In the genomic region with DNA sequence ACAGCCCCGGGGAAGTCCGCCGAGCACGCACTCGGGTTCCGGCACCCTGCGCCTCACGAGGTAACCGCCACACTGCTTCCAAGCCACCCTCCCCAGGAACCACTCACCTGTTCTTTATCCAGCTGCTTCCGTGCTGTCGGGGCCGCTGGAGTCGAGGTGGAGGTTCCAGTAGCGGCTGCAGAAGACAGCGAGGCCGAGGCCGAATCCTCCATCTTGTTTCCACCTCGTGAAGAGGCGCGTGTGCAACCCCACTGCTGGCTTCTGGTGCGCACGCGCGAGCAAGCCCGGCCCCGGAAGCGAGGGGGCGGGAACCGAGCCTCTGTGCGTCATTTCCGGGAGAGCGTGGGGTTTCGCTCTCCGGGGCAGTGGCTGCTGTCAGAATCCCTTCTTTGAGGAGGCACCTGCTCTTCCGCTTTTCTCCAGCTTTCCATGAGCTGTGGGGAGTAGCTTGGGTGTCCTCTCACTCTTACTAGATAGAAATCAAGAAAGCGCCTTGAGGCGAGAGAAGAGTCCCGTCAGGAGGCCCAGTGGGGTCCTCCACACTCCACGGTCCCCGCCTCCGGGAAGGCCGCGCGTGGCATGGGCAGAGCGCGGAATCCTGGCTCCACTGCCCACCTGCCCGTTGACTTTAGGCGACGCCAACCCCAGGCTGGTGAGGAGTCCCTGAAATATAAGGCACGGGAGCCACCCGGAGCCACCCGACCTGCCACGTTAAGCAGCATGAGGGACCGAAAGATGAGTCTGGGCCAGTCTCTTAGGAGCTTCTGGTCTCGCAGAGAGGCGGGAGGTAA, we compare ENCODE assay signal across 1 cellular context.
TF ChIP-seq lines count a peak whose summit lies in the region.

A gene (minus strand): TSS at position 242 of the 791 bp plus-strand sequence. CDS start 30 bp downstream, at position 212.

TF ChIP-seq in HepG2, 621 proteins besides CTCF, POLR2A, EP300 and RAD21 (continued from another document and continues in another):
- TF ChIP-seq SRSF4 (IDR thresholded peaks at IDR 0.05; ENCODE audit: low read depth, low read length, poor library complexity, severe bottlenecking) (no peak), YEATS4 (CRISPR knock-in tag; IDR thresholded peaks at IDR 0.05; ENCODE audit: borderline replicate concordance) (peak; percentile 100), ZNF292 (CRISPR knock-in tag; IDR thresholded peaks at IDR 0.05; ENCODE audit: borderline replicate concordance, low read depth) (peak; percentile 31; the same call in 1 of the 2 replicates), CHD2 (IDR thresholded peaks at IDR 0.05; ENCODE audit: low read depth, low read length) (peak; percentile 38; the same call in 1 of the 2 replicates), BRCA1 (CRISPR knock-in tag; IDR thresholded peaks at IDR 0.05) (peak; percentile 81; the same call in 1 of the 2 replicates), BHLHE40 (IDR thresholded peaks at IDR 0.05; ENCODE audit: low read length) (peak; percentile 59; the same call in 1 of the 2 replicates), POLR2G (IDR thresholded peaks at IDR 0.05; ENCODE audit: low read depth, low read length) (peak; percentile 100), ZNF44 (CRISPR knock-in tag; IDR thresholded peaks at IDR 0.05) (peak; percentile 97), ZNF644 (CRISPR knock-in tag; IDR thresholded peaks at IDR 0.05; ENCODE audit: low read depth) (no peak), HCFC1 (IDR thresholded peaks at IDR 0.05; ENCODE audit: low read depth, low read length) (peak; percentile 70), ZNF484 (CRISPR knock-in tag; IDR thresholded peaks at IDR 0.05; ENCODE audit: borderline replicate concordance, low read depth) (no peak), HMG20A (CRISPR knock-in tag; IDR thresholded peaks at IDR 0.05; ENCODE audit: borderline replicate concordance) (peak; percentile 28), ZNF7 (CRISPR knock-in tag; IDR thresholded peaks at IDR 0.05) (peak; percentile 38; the same call in 1 of the 2 replicates), ZNF180 (CRISPR knock-in tag; IDR thresholded peaks at IDR 0.05; ENCODE audit: borderline replicate concordance, low read depth) (no peak; the same call in 1 of the 2 replicates), ZNF709 (CRISPR knock-in tag; IDR thresholded peaks at IDR 0.05) (peak; percentile 93; the same call in 1 of the 2 replicates), TCF7 (IDR thresholded peaks at IDR 0.05; ENCODE audit: low read depth) (no peak), ZNF225 (CRISPR knock-in tag; IDR thresholded peaks at IDR 0.05) (peak; percentile 77), RBM39 (IDR thresholded peaks at IDR 0.05; ENCODE audit: low read depth, low read length, poor library complexity, severe bottlenecking) (peak; percentile 54), ZNF253 (CRISPR knock-in tag; IDR thresholded peaks at IDR 0.05; ENCODE audit: borderline replicate concordance) (0 out of 2 replicates have a peak, but pooled peaks have one; percentile 56), ZFP36 (IDR thresholded peaks at IDR 0.05; ENCODE audit: borderline replicate concordance, low read depth, low read length, partially characterized antibody) (no peak), CENPT (CRISPR knock-in tag; IDR thresholded peaks at IDR 0.05; ENCODE audit: low read depth) (0 out of 2 replicates have a peak, but pooled peaks have one; percentile 68), NAIF1 (CRISPR knock-in tag; IDR thresholded peaks at IDR 0.05; ENCODE audit: borderline replicate concordance) (peak; percentile 92)
- TF ChIP-seq, protein P1, sequence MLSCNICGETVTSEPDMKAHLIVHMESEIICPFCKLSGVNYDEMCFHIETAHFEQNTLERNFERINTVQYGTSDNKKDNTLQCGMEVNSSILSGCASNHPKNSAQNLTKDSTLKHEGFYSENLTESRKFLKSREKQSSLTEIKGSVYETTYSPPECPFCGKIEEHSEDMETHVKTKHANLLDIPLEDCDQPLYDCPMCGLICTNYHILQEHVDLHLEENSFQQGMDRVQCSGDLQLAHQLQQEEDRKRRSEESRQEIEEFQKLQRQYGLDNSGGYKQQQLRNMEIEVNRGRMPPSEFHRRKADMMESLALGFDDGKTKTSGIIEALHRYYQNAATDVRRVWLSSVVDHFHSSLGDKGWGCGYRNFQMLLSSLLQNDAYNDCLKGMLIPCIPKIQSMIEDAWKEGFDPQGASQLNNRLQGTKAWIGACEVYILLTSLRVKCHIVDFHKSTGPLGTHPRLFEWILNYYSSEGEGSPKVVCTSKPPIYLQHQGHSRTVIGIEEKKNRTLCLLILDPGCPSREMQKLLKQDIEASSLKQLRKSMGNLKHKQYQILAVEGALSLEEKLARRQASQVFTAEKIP (CRISPR knock-in tag; IDR thresholded peaks at IDR 0.05; ENCODE audit: borderline replicate concordance) = no peak
- TF ChIP-seq, protein P2, sequence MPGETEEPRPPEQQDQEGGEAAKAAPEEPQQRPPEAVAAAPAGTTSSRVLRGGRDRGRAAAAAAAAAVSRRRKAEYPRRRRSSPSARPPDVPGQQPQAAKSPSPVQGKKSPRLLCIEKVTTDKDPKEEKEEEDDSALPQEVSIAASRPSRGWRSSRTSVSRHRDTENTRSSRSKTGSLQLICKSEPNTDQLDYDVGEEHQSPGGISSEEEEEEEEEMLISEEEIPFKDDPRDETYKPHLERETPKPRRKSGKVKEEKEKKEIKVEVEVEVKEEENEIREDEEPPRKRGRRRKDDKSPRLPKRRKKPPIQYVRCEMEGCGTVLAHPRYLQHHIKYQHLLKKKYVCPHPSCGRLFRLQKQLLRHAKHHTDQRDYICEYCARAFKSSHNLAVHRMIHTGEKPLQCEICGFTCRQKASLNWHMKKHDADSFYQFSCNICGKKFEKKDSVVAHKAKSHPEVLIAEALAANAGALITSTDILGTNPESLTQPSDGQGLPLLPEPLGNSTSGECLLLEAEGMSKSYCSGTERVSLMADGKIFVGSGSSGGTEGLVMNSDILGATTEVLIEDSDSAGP (CRISPR knock-in tag; IDR thresholded peaks at IDR 0.05; ENCODE audit: borderline replicate concordance) = peak; percentile 96
- TF ChIP-seq, protein P3, sequence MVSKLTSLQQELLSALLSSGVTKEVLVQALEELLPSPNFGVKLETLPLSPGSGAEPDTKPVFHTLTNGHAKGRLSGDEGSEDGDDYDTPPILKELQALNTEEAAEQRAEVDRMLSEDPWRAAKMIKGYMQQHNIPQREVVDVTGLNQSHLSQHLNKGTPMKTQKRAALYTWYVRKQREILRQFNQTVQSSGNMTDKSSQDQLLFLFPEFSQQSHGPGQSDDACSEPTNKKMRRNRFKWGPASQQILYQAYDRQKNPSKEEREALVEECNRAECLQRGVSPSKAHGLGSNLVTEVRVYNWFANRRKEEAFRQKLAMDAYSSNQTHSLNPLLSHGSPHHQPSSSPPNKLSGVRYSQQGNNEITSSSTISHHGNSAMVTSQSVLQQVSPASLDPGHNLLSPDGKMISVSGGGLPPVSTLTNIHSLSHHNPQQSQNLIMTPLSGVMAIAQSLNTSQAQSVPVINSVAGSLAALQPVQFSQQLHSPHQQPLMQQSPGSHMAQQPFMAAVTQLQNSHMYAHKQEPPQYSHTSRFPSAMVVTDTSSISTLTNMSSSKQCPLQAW (CRISPR knock-in tag; IDR thresholded peaks at IDR 0.05) = peak; percentile 85
- TF ChIP-seq, protein P4, sequence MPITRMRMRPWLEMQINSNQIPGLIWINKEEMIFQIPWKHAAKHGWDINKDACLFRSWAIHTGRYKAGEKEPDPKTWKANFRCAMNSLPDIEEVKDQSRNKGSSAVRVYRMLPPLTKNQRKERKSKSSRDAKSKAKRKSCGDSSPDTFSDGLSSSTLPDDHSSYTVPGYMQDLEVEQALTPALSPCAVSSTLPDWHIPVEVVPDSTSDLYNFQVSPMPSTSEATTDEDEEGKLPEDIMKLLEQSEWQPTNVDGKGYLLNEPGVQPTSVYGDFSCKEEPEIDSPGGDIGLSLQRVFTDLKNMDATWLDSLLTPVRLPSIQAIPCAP (CRISPR knock-in tag; IDR thresholded peaks at IDR 0.05; ENCODE audit: low read depth) = no peak
- TF ChIP-seq, protein P5, sequence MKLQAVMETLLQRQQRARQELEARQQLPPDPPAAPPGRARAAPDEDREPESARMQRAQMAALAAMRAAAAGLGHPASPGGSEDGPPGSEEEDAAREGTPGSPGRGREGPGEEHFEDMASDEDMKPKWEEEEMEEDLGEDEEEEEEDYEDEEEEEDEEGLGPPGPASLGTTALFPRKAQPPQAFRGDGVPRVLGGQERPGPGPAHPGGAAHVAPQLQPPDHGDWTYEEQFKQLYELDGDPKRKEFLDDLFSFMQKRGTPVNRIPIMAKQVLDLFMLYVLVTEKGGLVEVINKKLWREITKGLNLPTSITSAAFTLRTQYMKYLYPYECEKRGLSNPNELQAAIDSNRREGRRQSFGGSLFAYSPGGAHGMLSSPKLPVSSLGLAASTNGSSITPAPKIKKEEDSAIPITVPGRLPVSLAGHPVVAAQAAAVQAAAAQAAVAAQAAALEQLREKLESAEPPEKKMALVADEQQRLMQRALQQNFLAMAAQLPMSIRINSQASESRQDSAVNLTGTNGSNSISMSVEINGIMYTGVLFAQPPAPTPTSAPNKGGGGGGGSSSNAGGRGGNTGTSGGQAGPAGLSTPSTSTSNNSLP (IDR thresholded peaks at IDR 0.05; ENCODE audit: low read depth, low read length) = peak; percentile 16; the same call in 1 of the 2 replicates
- TF ChIP-seq, protein P6, sequence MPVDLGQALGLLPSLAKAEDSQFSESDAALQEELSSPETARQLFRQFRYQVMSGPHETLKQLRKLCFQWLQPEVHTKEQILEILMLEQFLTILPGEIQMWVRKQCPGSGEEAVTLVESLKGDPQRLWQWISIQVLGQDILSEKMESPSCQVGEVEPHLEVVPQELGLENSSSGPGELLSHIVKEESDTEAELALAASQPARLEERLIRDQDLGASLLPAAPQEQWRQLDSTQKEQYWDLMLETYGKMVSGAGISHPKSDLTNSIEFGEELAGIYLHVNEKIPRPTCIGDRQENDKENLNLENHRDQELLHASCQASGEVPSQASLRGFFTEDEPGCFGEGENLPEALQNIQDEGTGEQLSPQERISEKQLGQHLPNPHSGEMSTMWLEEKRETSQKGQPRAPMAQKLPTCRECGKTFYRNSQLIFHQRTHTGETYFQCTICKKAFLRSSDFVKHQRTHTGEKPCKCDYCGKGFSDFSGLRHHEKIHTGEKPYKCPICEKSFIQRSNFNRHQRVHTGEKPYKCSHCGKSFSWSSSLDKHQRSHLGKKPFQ (CRISPR knock-in tag; IDR thresholded peaks at IDR 0.05; ENCODE audit: insufficient replicate concordance) = peak; percentile 90
- TF ChIP-seq, protein P7, sequence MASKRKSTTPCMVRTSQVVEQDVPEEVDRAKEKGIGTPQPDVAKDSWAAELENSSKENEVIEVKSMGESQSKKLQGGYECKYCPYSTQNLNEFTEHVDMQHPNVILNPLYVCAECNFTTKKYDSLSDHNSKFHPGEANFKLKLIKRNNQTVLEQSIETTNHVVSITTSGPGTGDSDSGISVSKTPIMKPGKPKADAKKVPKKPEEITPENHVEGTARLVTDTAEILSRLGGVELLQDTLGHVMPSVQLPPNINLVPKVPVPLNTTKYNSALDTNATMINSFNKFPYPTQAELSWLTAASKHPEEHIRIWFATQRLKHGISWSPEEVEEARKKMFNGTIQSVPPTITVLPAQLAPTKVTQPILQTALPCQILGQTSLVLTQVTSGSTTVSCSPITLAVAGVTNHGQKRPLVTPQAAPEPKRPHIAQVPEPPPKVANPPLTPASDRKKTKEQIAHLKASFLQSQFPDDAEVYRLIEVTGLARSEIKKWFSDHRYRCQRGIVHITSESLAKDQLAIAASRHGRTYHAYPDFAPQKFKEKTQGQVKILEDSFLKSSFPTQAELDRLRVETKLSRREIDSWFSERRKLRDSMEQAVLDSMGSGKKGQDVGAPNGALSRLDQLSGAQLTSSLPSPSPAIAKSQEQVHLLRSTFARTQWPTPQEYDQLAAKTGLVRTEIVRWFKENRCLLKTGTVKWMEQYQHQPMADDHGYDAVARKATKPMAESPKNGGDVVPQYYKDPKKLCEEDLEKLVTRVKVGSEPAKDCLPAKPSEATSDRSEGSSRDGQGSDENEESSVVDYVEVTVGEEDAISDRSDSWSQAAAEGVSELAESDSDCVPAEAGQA (IDR thresholded peaks at IDR 0.05; ENCODE audit: low read depth) = 0 out of 2 replicates have a peak, but pooled peaks have one; percentile 73
- TF ChIP-seq, protein P7 (CRISPR knock-in tag; IDR thresholded peaks at IDR 0.05; ENCODE audit: borderline replicate concordance) = no peak
- TF ChIP-seq, protein P8, sequence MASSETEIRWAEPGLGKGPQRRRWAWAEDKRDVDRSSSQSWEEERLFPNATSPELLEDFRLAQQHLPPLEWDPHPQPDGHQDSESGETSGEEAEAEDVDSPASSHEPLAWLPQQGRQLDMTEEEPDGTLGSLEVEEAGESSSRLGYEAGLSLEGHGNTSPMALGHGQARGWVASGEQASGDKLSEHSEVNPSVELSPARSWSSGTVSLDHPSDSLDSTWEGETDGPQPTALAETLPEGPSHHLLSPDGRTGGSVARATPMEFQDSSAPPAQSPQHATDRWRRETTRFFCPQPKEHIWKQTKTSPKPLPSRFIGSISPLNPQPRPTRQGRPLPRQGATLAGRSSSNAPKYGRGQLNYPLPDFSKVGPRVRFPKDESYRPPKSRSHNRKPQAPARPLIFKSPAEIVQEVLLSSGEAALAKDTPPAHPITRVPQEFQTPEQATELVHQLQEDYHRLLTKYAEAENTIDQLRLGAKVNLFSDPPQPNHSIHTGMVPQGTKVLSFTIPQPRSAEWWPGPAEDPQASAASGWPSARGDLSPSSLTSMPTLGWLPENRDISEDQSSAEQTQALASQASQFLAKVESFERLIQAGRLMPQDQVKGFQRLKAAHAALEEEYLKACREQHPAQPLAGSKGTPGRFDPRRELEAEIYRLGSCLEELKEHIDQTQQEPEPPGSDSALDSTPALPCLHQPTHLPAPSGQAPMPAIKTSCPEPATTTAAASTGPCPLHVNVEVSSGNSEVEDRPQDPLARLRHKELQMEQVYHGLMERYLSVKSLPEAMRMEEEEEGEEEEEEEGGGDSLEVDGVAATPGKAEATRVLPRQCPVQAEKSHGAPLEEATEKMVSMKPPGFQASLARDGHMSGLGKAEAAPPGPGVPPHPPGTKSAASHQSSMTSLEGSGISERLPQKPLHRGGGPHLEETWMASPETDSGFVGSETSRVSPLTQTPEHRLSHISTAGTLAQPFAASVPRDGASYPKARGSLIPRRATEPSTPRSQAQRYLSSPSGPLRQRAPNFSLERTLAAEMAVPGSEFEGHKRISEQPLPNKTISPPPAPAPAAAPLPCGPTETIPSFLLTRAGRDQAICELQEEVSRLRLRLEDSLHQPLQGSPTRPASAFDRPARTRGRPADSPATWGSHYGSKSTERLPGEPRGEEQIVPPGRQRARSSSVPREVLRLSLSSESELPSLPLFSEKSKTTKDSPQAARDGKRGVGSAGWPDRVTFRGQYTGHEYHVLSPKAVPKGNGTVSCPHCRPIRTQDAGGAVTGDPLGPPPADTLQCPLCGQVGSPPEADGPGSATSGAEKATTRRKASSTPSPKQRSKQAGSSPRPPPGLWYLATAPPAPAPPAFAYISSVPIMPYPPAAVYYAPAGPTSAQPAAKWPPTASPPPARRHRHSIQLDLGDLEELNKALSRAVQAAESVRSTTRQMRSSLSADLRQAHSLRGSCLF (CRISPR knock-in tag; IDR thresholded peaks at IDR 0.05; ENCODE audit: borderline replicate concordance) = peak; percentile 81; the same call in 1 of the 2 replicates
